Comparison of ENCODE assay signal across 19 cellular contexts in the genomic region with DNA sequence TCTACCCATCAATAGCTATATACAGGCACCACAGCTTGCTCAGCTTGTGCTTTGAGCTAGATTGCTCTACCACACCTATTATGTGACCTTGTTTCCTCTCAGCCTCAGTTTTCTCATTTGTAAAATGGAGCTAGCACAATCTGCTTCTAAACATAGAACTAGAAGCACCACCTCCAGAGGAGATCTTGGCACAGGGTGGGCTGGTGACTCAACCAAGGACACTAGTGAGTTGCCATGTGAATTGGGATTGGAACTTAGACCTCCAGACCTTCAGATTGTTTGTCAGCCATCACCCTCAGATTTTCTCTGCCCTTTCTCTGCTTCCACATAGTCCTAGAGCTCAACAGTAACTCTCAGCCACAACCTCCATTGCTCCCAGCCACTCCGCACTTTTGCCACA. TPM values are rescaled to one million over a fixed set of nuclear protein-coding genes. Genes with fewer than 3 reads are reported as not detected.
DNase-seq lines count a peak whose midpoint lies in the region; ATAC-seq and TF ChIP-seq lines count a peak whose summit lies in the region.
"Had no signal": no experiment of that assay in that cellular context is flagged by ENCODE, and none has a peak within 500 bp of the region (broad histone marks: within the 10 kb centered on the region; RNA-seq: fewer than 3 reads in every experiment).

No MANE protein-coding gene starts in this region.

- no peaks in the 10 kb centered on the region for H3K9me3 Mint-ChIP-seq in activated naive CD4-positive, alpha-beta T cell treated with anti-CD3 and anti-CD28 coated beads, Interleukin-2, amount 10 ng/mL, durations not matched to agents 7 days and 5 days

- H3K4me1 Mint-ChIP-seq in activated naive CD4-positive, alpha-beta T cell treated with anti-CD3 and anti-CD28 coated beads, Interleukin-2, amount 10 ng/mL, durations not matched to agents 7 days and 5 days, result peaks cover 19% of the 10 kb centered on the region

- no peak overlapping the region for H3K4me3 Mint-ChIP-seq in activated naive CD4-positive, alpha-beta T cell treated with anti-CD3 and anti-CD28 coated beads, Interleukin-2, amount 10 ng/mL, durations not matched to agents 7 days and 5 days

- DNase-seq in activated naive CD4-positive, alpha-beta T cell treated with anti-CD3 and anti-CD28 coated beads, Interleukin-2, amount 10 ng/mL, durations not matched to agents 7 days and 5 days, result no peak
- DNase-seq in activated naive CD4-positive, alpha-beta T cell treated with Interleukin-2 at 50 U/mL for 16 hours, result no peak
- peak; percentile 42 for DNase-seq in MG63
- no peak for DNase-seq in esophagus squamous epithelium (lab: John Stamatoyannopoulos, UW)
- DNase-seq in superior temporal gyrus (ENCODE audit: extremely low spot score), result peak; percentile 4
- no peak for DNase-seq in NCI-H345 (lab: John Stamatoyannopoulos, UW)
- DNase-seq in left cardiac atrium, result no peak
- DNase-seq: 8988T, C1 segment of cervical spinal cord, GDM1, NCI-H1092, NCI-H1436, NCI-H187 treated with DMSO at 0.1 percent for 48 hours, NCI-H2107, NCI-H510A, PC-9, RPMI8226, SHP77 had no signal

- H3K27me3 ChIP-seq in MG63, result no peaks in the 10 kb centered on the region
- H3K27me3 ChIP-seq in esophagus squamous epithelium, result no peaks in the 10 kb centered on the region

- peaks cover 15% of the 10 kb centered on the region for H3K27me3 Mint-ChIP-seq in activated naive CD4-positive, alpha-beta T cell treated with anti-CD3 and anti-CD28 coated beads, Interleukin-2, amount 10 ng/mL, durations not matched to agents 7 days and 5 days

- no peak for TF ChIP-seq CTCF in esophagus squamous epithelium (IDR thresholded peaks at IDR 0.05)

- peak overlapping the region in 3 of 4 donors; percentile 60 to 95 (median 73) for H3K27ac ChIP-seq in esophagus squamous epithelium
- H3K27ac ChIP-seq: PC-9 had no signal

- peaks cover 0 to 71% (median 3%) of the 10 kb centered on the region in 3 donors for H3K4me1 ChIP-seq in esophagus squamous epithelium

- H3K27ac Mint-ChIP-seq in activated naive CD4-positive, alpha-beta T cell treated with anti-CD3 and anti-CD28 coated beads, Interleukin-2, amount 10 ng/mL, durations not matched to agents 7 days and 5 days, result peak overlapping the region; percentile 6

- peaks cover 5% of the 10 kb centered on the region for H3K36me3 Mint-ChIP-seq in activated naive CD4-positive, alpha-beta T cell treated with anti-CD3 and anti-CD28 coated beads, Interleukin-2, amount 10 ng/mL, durations not matched to agents 7 days and 5 days

- H3K9me3 ChIP-seq in MG63 (no peaks in the 10 kb centered on the region), esophagus squamous epithelium (no peaks in the 10 kb centered on the region)

- WGBS in esophagus squamous epithelium, 2 donors, result 100% methylated on average over 1 of the region's 1 CpG

- intact Hi-C loops in esophagus squamous epithelium (cut with DNase I), result no loop called here
- intact Hi-C loops in left cardiac atrium (cut with DNase I), result no loop called here

- ATAC-seq in GM18909 (IDR thresholded peaks at IDR 0.05; ENCODE audit: poor library complexity, unreplicated experiment) (no peak), left cardiac atrium (no peak)

- no peak for TF ChIP-seq POLR2A in esophagus squamous epithelium (IDR thresholded peaks at IDR 0.05)

- no peak overlapping the region for H3K4me3 ChIP-seq in MG63
- no peak overlapping the region for H3K4me3 ChIP-seq in esophagus squamous epithelium
- H3K4me3 ChIP-seq: PC-9 had no signal

- CTCF ChIA-PET in activated naive CD4-positive, alpha-beta T cell treated with anti-CD3 and anti-CD28 coated beads, Interleukin-2, amount 10 ng/mL, durations not matched to agents 7 days and 5 days (lab: Charles Lee), result interaction anchor here (0.7 to 1.4 kb wide), 2 partner anchors 60 to 93 kb away, joined by 3 to 7 read pairs; no protein-coding TSS in a partner anchor

- H3K36me3 ChIP-seq in MG63 (peaks cover 2% of the 10 kb centered on the region; the same call in 1 of the 2 replicates), esophagus squamous epithelium (no peaks in the 10 kb centered on the region)

RNA-seq across cellular contexts. Expression of gene MACO1, which starts 3.0 kb away (rescaled TPM):
- total RNA-seq in MG63 (2014; rRNA removed; shearing (Covaris generic); ENCODE audit: low replicate concordance), result 22.6 and 25.8 TPM in 2 replicates
- total RNA-seq in esophagus squamous epithelium, result 10 to 100 TPM; 14.4 to 18.8 (median 14.9) TPM
- total RNA-seq in left cardiac atrium, result 10 to 100 TPM; 15.1 to 16.4 TPM

RNA-seq across cellular contexts. Expression of gene RHCE, which starts 7.1 kb away (rescaled TPM):
- 0.36 TPM in 1 of 2 replicates, not detected in the other for total RNA-seq in MG63 (2014; rRNA removed; shearing (Covaris generic); ENCODE audit: low replicate concordance)
- total RNA-seq in esophagus squamous epithelium (under 1 TPM in 2 of 4 donors, not detected in 2; 0.27 to 0.38 TPM), left cardiac atrium (under 1 TPM; 0.65 to 0.71 TPM)

Comparison
In these comparisons a context has a peak if more than half of its experiments do, and no peak if none do; other contexts are left out.
1. DNase-seq: peak in MG63 (single experiment) and superior temporal gyrus (single experiment); none in activated naive CD4-positive, alpha-beta T cell treated with anti-CD3 and anti-CD28 coated beads, Interleukin-2, amount 10 ng/mL, durations not matched to agents 7 days and 5 days (single experiment), activated naive CD4-positive, alpha-beta T cell treated with Interleukin-2 at 50 U/mL for 16 hours (single experiment), esophagus squamous epithelium (single experiment), NCI-H345 (single experiment) and left cardiac atrium (single experiment).